In genomic region chr1:247421074-247421473, GRCh38 we compare ENCODE assay signal across 16 cellular contexts.
DNase-seq lines count a peak whose midpoint lies in the region; ATAC-seq lines count a peak whose summit lies in the region.
"Had no signal": no experiment of that assay in that cellular context is flagged by ENCODE, and none has a peak within 500 bp of the region (broad histone marks: within the 10 kb centered on the region; RNA-seq: fewer than 3 reads in every experiment).

No MANE protein-coding gene starts in this region.

- no peak for ATAC-seq in GM21390 (IDR thresholded peaks at IDR 0.05; ENCODE audit: unreplicated experiment)
- ATAC-seq: mucosa of descending colon had no signal

- H3K9me3 ChIP-seq in subcutaneous abdominal adipose tissue (ENCODE audit: control insufficient read depth in 5 of 5, low read length in 5 of 5): no peaks in the 10 kb centered on the region
- H3K9me3 ChIP-seq: mucosa of descending colon had no signal

- peaks cover 40% of the 10 kb centered on the region for H3K36me3 Mint-ChIP-seq in activated naive CD4-positive, alpha-beta T cell treated with anti-CD3 and anti-CD28 coated beads, Interleukin-2, amount 10 ng/mL, durations not matched to agents 7 days and 5 days

- peak; percentile 38 for DNase-seq in activated naive CD4-positive, alpha-beta T cell treated with Interleukin-2 at 50 U/mL for 16 hours
- DNase-seq in activated naive CD4-positive, alpha-beta T cell treated with anti-CD3 and anti-CD28 coated beads, Interleukin-2, amount 10 ng/mL, durations not matched to agents 7 days and 5 days: no peak
- DNase-seq in activated T-cell treated with anti-CD3 and anti-CD28 coated beads for 4 hours (peak; percentile 19), head of caudate nucleus (peak in 32 of 42 donors; percentile 12 to 79 (median 52)), activated gamma-delta T cell treated with Interleukin-2 at 50 U/mL for 16 hours (no peak), DMS79 (lab: John Stamatoyannopoulos, UW) (no peak)
- DNase-seq: activated B cell treated with CpG ODN at 0.5 μM for 24 hours, cerebellar nuclear complex, islet precursor cell, mucosa of descending colon, MV-4-11, NCI-H446, trophoblast cell had no signal

- peaks cover 5% of the 10 kb centered on the region for H3K27me3 Mint-ChIP-seq in activated naive CD4-positive, alpha-beta T cell treated with anti-CD3 and anti-CD28 coated beads, Interleukin-2, amount 10 ng/mL, durations not matched to agents 7 days and 5 days
- H3K27me3 Mint-ChIP-seq: activated B cell treated with CpG ODN at 0.5 μM for 24 hours had no signal

- intact Hi-C loops in head of caudate nucleus (cut with DNase I): no loop called here

- no peak overlapping the region for H3K27ac ChIP-seq in subcutaneous abdominal adipose tissue (ENCODE audit: low read depth, low read length)
- H3K27ac ChIP-seq: parathyroid adenoma had no signal

- H3K9me3 Mint-ChIP-seq in activated naive CD4-positive, alpha-beta T cell treated with anti-CD3 and anti-CD28 coated beads, Interleukin-2, amount 10 ng/mL, durations not matched to agents 7 days and 5 days: no peaks in the 10 kb centered on the region
- H3K9me3 Mint-ChIP-seq: activated B cell treated with CpG ODN at 0.5 μM for 24 hours had no signal

- peaks cover 0 to 19% (median 0%) of the 10 kb centered on the region in 5 donors for H3K36me3 ChIP-seq in subcutaneous abdominal adipose tissue (ENCODE audit: control insufficient read depth in 5 of 5, insufficient read depth in 5 of 5, low read length in 5 of 5)

- peaks cover 0 to 4% (median 0%) of the 10 kb centered on the region in 5 donors for H3K27me3 ChIP-seq in subcutaneous abdominal adipose tissue (ENCODE audit: control insufficient read depth in 5 of 5, insufficient read depth in 4 of 5, low read length in 5 of 5)

- no peak overlapping the region for H3K9ac ChIP-seq in subcutaneous abdominal adipose tissue (ENCODE audit: low read length in 5 of 5)
- H3K9ac ChIP-seq: parathyroid adenoma had no signal

- no peak overlapping the region for H3K4me3 Mint-ChIP-seq in activated naive CD4-positive, alpha-beta T cell treated with anti-CD3 and anti-CD28 coated beads, Interleukin-2, amount 10 ng/mL, durations not matched to agents 7 days and 5 days
- H3K4me3 Mint-ChIP-seq: activated B cell treated with CpG ODN at 0.5 μM for 24 hours had no signal

- H3K4me1 Mint-ChIP-seq in activated naive CD4-positive, alpha-beta T cell treated with anti-CD3 and anti-CD28 coated beads, Interleukin-2, amount 10 ng/mL, durations not matched to agents 7 days and 5 days: peaks cover 45% of the 10 kb centered on the region

- no peak overlapping the region for H3K27ac Mint-ChIP-seq in activated naive CD4-positive, alpha-beta T cell treated with anti-CD3 and anti-CD28 coated beads, Interleukin-2, amount 10 ng/mL, durations not matched to agents 7 days and 5 days
- H3K27ac Mint-ChIP-seq: activated B cell treated with CpG ODN at 0.5 μM for 24 hours had no signal

- peaks cover 0 to 2% (median 0%) of the 10 kb centered on the region in 5 donors for H3K4me1 ChIP-seq in subcutaneous abdominal adipose tissue (ENCODE audit: control insufficient read depth in 5 of 5, insufficient read depth in 5 of 5, low read length in 5 of 5)
- H3K4me1 ChIP-seq: parathyroid adenoma had no signal

- H3K4me3 ChIP-seq in subcutaneous abdominal adipose tissue (ENCODE audit: low read depth in 1 of 5, low read length in 5 of 5): peak overlapping the region in 3 of 5 donors; percentile 2 to 18 (median 6)
- H3K4me3 ChIP-seq: mucosa of descending colon had no signal

- CTCF ChIA-PET in activated naive CD4-positive, alpha-beta T cell treated with anti-CD3 and anti-CD28 coated beads, Interleukin-2, amount 10 ng/mL, durations not matched to agents 7 days and 5 days (lab: Charles Lee): interaction anchor here (1.9 to 2.3 kb wide), 2 partner anchors 31 to 65 kb away, joined by 4 to 6 read pairs; no protein-coding TSS in a partner anchor

Comparison
In these comparisons a context has a peak if more than half of its experiments do, and no peak if none do; other contexts are left out.
1. DNase-seq: peak in activated naive CD4-positive, alpha-beta T cell treated with Interleukin-2 at 50 U/mL for 16 hours (single experiment), activated T-cell treated with anti-CD3 and anti-CD28 coated beads for 4 hours (single experiment) and head of caudate nucleus (32 of 42); none in activated naive CD4-positive, alpha-beta T cell treated with anti-CD3 and anti-CD28 coated beads, Interleukin-2, amount 10 ng/mL, durations not matched to agents 7 days and 5 days (single experiment), activated gamma-delta T cell treated with Interleukin-2 at 50 U/mL for 16 hours (single experiment) and DMS79 (single experiment).